Comparison of ENCODE assay signal across 8 cellular contexts in the genomic region with DNA sequence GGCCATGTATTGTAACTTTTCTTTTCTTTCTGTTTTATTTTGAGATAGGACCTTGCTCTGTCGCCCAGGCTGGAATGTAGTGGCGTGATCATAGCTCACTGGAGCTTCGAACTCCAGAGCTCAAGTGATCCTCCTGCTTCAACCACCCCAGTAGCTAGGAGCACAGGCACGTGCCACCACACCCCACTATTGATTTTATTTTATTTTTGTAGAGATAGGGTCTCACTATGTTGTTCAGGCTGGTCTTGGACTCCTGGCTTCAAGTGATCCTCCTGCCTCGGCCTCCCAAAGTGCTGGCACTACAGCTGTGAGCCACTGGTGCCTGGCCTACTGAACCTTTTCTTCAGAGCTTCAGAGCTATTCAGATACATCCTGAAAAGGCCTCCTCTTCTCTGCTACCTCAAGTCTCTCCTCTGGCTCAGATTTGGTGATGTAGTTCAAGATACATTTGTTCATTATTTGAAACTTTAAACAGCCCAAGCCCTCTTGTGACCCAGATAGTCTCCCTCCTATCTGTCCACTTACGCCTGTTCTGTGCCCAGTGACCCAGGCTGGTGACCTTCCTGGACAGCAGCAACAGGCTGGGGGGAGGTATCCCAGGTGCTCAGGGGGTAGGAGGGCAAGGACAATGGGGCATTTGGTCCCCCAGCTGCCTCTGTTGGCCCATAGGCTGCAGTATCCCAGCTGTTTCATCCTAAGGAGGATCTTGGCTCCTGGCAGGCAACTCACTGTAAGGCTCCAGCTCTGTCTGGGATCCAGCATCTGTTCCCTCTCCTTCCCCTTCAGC. TPM values are rescaled to one million over a fixed set of nuclear protein-coding genes. Genes with fewer than 3 reads are reported as not detected.
"Had no signal": no experiment of that assay in that cellular context is flagged by ENCODE, and none has a peak within 500 bp of the region (broad histone marks: within the 10 kb centered on the region; RNA-seq: fewer than 3 reads in every experiment).

No MANE protein-coding gene starts in this region.

- H3K4me1 Mint-ChIP-seq: GM23338, H9 had no signal

- ATAC-seq: GM23338, HepG2, K562 had no signal

- H3K27ac Mint-ChIP-seq: GM23338, H9, HFFc6 had no signal

- H3K9me3 Mint-ChIP-seq: GM23338, H9, HFFc6 had no signal

- DNase-seq: H9, HCEC 1CT, HFFc6, KG1 had no signal

- H3K4me2 ChIP-seq: GM23338 had no signal

- H3K27ac ChIP-seq: HL-60 had no signal

- H3K4me3 Mint-ChIP-seq: GM23338, H9, HFFc6 had no signal

- H3K4me3 ChIP-seq: GM23338, K562 had no signal

RNA-seq across cellular contexts. Expression of a gene that starts 38.6 kb away (rescaled TPM):
- polyA plus RNA-seq: K562 had no signal
